ENCODE assay signal across 14 cellular contexts in the genomic region with DNA sequence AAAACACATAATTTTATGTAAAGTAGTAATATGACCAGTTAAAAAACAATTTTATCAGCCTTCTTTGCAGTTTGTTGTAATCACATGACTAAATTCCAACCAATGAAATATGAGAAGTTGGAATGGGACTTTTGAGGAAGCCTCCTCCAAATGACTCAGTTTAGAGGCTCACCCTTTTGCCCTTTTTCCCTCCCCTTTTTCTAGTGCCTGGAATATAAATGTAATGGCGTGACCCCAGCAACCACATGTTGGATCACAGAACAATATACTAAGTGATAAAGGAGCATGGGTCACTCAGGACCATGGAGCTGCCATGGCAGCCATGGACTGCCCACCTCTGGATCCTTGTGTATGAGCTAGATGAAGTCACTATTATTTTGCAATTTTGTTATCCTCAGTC. TPM values are rescaled to one million over a fixed set of nuclear protein-coding genes. Genes with fewer than 3 reads are reported as not detected.
DNase-seq lines count a peak whose midpoint lies in the region; ATAC-seq and TF ChIP-seq lines count a peak whose summit lies in the region.
"Had no signal": no experiment of that assay in that cellular context is flagged by ENCODE, and none has a peak within 500 bp of the region (broad histone marks: within the 10 kb centered on the region; RNA-seq: fewer than 3 reads in every experiment).

No MANE protein-coding gene starts in this region.

- no peaks in the 10 kb centered on the region for H3K36me3 ChIP-seq in fibroblast of lung (ENCODE audit: control insufficient read depth, insufficient read depth, low read length)
- H3K36me3 ChIP-seq: BLaER1 had no signal

- no peak overlapping the region for H3K9ac ChIP-seq in fibroblast of lung (ENCODE audit: insufficient read depth, low read length)
- H3K9ac ChIP-seq: BLaER1 had no signal

- H2AFZ ChIP-seq in fibroblast of lung (ENCODE audit: low read length): no peak overlapping the region

- no peaks in the 10 kb centered on the region for H3K27me3 ChIP-seq in fibroblast of lung (ENCODE audit: control insufficient read depth, insufficient read depth, low read length)
- H3K27me3 ChIP-seq: BLaER1, SJSA1 had no signal

- H3K4me3 Mint-ChIP-seq in natural killer cell treated with Interleukin-12 subunit alpha and Interleukin-12 subunit beta and Interleukin-15 and Interleukin-18, amount 100 ng/mL, for 72 hours: peak overlapping the region; percentile 36
- H3K4me3 Mint-ChIP-seq in natural killer cell (no peak overlapping the region), glutamatergic neuron (ENCODE audit: unreplicated experiment) (no peak overlapping the region)
- no peak overlapping the region for H3K4me3 Mint-ChIP-seq in activated T-helper 2 cell treated with anti-CD3 and anti-CD28 coated beads, Interferon-gamma antibody, Interleukin-2, Interleukin-4, amounts not matched to agents 10 μg/mL and 5 μg/mL and 100 μg/mL, durations not matched to agents 14 hours and 24 hours and 36 hours (ENCODE audit: low read depth)
- H3K4me3 Mint-ChIP-seq: H9 had no signal

- TF ChIP-seq CTCF in natural killer cell (IDR thresholded peaks at IDR 0.05) (no peak), fibroblast of lung (conservative IDR thresholded peaks at IDR 0.05 in 1 of 2, IDR thresholded peaks at IDR 0.05 in 1 of 2; ENCODE audit: low read depth in 1 of 2, low read length in 2 of 2) (no peak), glutamatergic neuron (IDR thresholded peaks at IDR 0.05; ENCODE audit: partially characterized antibody, unreplicated experiment) (no peak)

- intact Hi-C loops in natural killer cell (cut with micrococcal nuclease): no loop called here
- intact Hi-C loops in activated T-helper 2 cell treated with anti-CD3 and anti-CD28 coated beads, Interferon-gamma antibody, Interleukin-2, Interleukin-4, amounts not matched to agents 10 μg/mL and 5 μg/mL and 100 μg/mL, durations not matched to agents 14 hours and 24 hours and 36 hours (cut with micrococcal nuclease): no loop called here

- H3K36me3 Mint-ChIP-seq in natural killer cell treated with Interleukin-12 subunit alpha and Interleukin-12 subunit beta and Interleukin-15 and Interleukin-18, amount 100 ng/mL, for 72 hours: peaks cover 15% of the 10 kb centered on the region
- no peaks in the 10 kb centered on the region for H3K36me3 Mint-ChIP-seq in natural killer cell
- H3K36me3 Mint-ChIP-seq in activated T-helper 2 cell treated with anti-CD3 and anti-CD28 coated beads, Interferon-gamma antibody, Interleukin-2, Interleukin-4, amounts not matched to agents 10 μg/mL and 5 μg/mL and 100 μg/mL, durations not matched to agents 14 hours and 24 hours and 36 hours (ENCODE audit: low read depth): peaks cover 11% of the 10 kb centered on the region
- H3K36me3 Mint-ChIP-seq in glutamatergic neuron (ENCODE audit: unreplicated experiment): peaks cover 11% of the 10 kb centered on the region

- peaks cover 29% of the 10 kb centered on the region in 2 donors for H3K4me1 Mint-ChIP-seq in natural killer cell treated with Interleukin-12 subunit alpha and Interleukin-12 subunit beta and Interleukin-15 and Interleukin-18, amount 100 ng/mL, for 72 hours (ENCODE audit: low read depth in 2 of 2)
- H3K4me1 Mint-ChIP-seq in natural killer cell (peaks cover 9 to 13% of the 10 kb centered on the region in 2 donors), glutamatergic neuron (ENCODE audit: low read depth, unreplicated experiment) (no peaks in the 10 kb centered on the region)
- peaks cover 24% of the 10 kb centered on the region for H3K4me1 Mint-ChIP-seq in activated T-helper 2 cell treated with anti-CD3 and anti-CD28 coated beads, Interferon-gamma antibody, Interleukin-2, Interleukin-4, amounts not matched to agents 10 μg/mL and 5 μg/mL and 100 μg/mL, durations not matched to agents 14 hours and 24 hours and 36 hours (ENCODE audit: low read depth)

- H4K20me1 ChIP-seq in fibroblast of lung (ENCODE audit: control insufficient read depth, extremely low read depth, insufficient read depth, low read length): no peaks in the 10 kb centered on the region
- H4K20me1 ChIP-seq: BLaER1 had no signal

- no peaks in the 10 kb centered on the region for H3K9me3 ChIP-seq in fibroblast of lung (ENCODE audit: control insufficient read depth, insufficient read depth, low read depth, low read length)
- H3K9me3 ChIP-seq: SJSA1 had no signal

- no peak for ATAC-seq in natural killer cell treated with Interleukin-12 subunit alpha and Interleukin-12 subunit beta and Interleukin-15 and Interleukin-18, amount 100 ng/mL, for 72 hours
- no peak for ATAC-seq in natural killer cell

- H3K27ac Mint-ChIP-seq in natural killer cell treated with Interleukin-12 subunit alpha and Interleukin-12 subunit beta and Interleukin-15 and Interleukin-18, amount 100 ng/mL, for 72 hours: peak overlapping the region; percentile 6 to 63
- H3K27ac Mint-ChIP-seq in natural killer cell: no peak overlapping the region
- no peak overlapping the region for H3K27ac Mint-ChIP-seq in activated T-helper 2 cell treated with anti-CD3 and anti-CD28 coated beads, Interferon-gamma antibody, Interleukin-2, Interleukin-4, amounts not matched to agents 10 μg/mL and 5 μg/mL and 100 μg/mL, durations not matched to agents 14 hours and 24 hours and 36 hours
- no peak overlapping the region for H3K27ac Mint-ChIP-seq in glutamatergic neuron (ENCODE audit: unreplicated experiment)
- H3K27ac Mint-ChIP-seq: H9 had no signal

- peaks cover 21% of the 10 kb centered on the region for H3K4me1 ChIP-seq in fibroblast of lung (ENCODE audit: control insufficient read depth, extremely low read depth, insufficient read depth, low read length)

- no peak overlapping the region for H3K4me2 ChIP-seq in fibroblast of lung (ENCODE audit: extremely low read depth, insufficient read depth, low read length)
- H3K4me2 ChIP-seq: BLaER1 had no signal

- no peak overlapping the region for H3K4me3 ChIP-seq in fibroblast of lung (replicated peaks in 1 of 4; ENCODE audit: control extremely low read depth in 1 of 4, insufficient read depth in 1 of 4, low read depth in 3 of 4, low read length in 4 of 4)
- H3K4me3 ChIP-seq: BLaER1, SJSA1 had no signal

- H3K27ac ChIP-seq in fibroblast of lung (ENCODE audit: insufficient read depth, low read length): no peak overlapping the region
- H3K27ac ChIP-seq: 22Rv1, BLaER1, SJSA1 had no signal

- H3K79me2 ChIP-seq in fibroblast of lung (ENCODE audit: control insufficient read depth, insufficient read depth, low read length): no peaks in the 10 kb centered on the region

- H3K27me3 Mint-ChIP-seq in natural killer cell treated with Interleukin-12 subunit alpha and Interleukin-12 subunit beta and Interleukin-15 and Interleukin-18, amount 100 ng/mL, for 72 hours: peaks cover 0 to 3% of the 10 kb centered on the region in 2 donors
- H3K27me3 Mint-ChIP-seq in natural killer cell (ENCODE audit: low read depth in 2 of 2) (peaks cover 0 to 7% of the 10 kb centered on the region in 2 donors), glutamatergic neuron (ENCODE audit: unreplicated experiment) (no peaks in the 10 kb centered on the region)
- peaks cover 40% of the 10 kb centered on the region for H3K27me3 Mint-ChIP-seq in activated T-helper 2 cell treated with anti-CD3 and anti-CD28 coated beads, Interferon-gamma antibody, Interleukin-2, Interleukin-4, amounts not matched to agents 10 μg/mL and 5 μg/mL and 100 μg/mL, durations not matched to agents 14 hours and 24 hours and 36 hours (ENCODE audit: low read depth)

- H3K9me3 Mint-ChIP-seq in natural killer cell treated with Interleukin-12 subunit alpha and Interleukin-12 subunit beta and Interleukin-15 and Interleukin-18, amount 100 ng/mL, for 72 hours: peaks cover 12% of the 10 kb centered on the region
- H3K9me3 Mint-ChIP-seq in natural killer cell (peaks cover 3 to 4% of the 10 kb centered on the region in 2 donors), glutamatergic neuron (ENCODE audit: unreplicated experiment) (peaks cover 3% of the 10 kb centered on the region)
- H3K9me3 Mint-ChIP-seq in activated T-helper 2 cell treated with anti-CD3 and anti-CD28 coated beads, Interferon-gamma antibody, Interleukin-2, Interleukin-4, amounts not matched to agents 10 μg/mL and 5 μg/mL and 100 μg/mL, durations not matched to agents 14 hours and 24 hours and 36 hours: peaks cover 15% of the 10 kb centered on the region

- no peak for DNase-seq in natural killer cell treated with Interleukin-12 subunit alpha and Interleukin-12 subunit beta and Interleukin-15 and Interleukin-18, amount 100 ng/mL, for 72 hours (ENCODE audit: low spot score)
- DNase-seq in natural killer cell: no peak
- DNase-seq in NCI-H226: peak; percentile 91
- peak; percentile 50 to 53 for DNase-seq in fibroblast of lung (ENCODE audit: low read depth in 2 of 2)
- DNase-seq in NCI-H146 treated with DMSO at 0.1 percent for 48 hours (lab: John Stamatoyannopoulos, UW; ENCODE audit: unreplicated experiment): no peak
- DNase-seq in activated T-helper 2 cell treated with anti-CD3 and anti-CD28 coated beads, Interferon-gamma antibody, Interleukin-2, Interleukin-4, amounts not matched to agents 10 μg/mL and 5 μg/mL and 100 μg/mL, durations not matched to agents 14 hours and 24 hours and 36 hours (ENCODE audit: low spot score): no peak
- no peak for DNase-seq in NCI-H2107 (lab: John Stamatoyannopoulos, UW)
- DNase-seq in glutamatergic neuron: no peak
- DNase-seq: H9, NCI-H1436 treated with DMSO at 0.1 percent for 48 hours, NCI-H69 had no signal

RNA-seq across cellular contexts. Expression of a gene that starts 48.8 kb away (rescaled TPM):
- total RNA-seq in natural killer cell treated with Interleukin-12 subunit alpha and Interleukin-12 subunit beta and Interleukin-15 and Interleukin-18, amount 100 ng/mL, for 72 hours: 10 to 100 TPM; 14.6 to 47.0 TPM
- total RNA-seq in natural killer cell (10 to 100 TPM; 52.1 to 83.5 (median 68.1) TPM), fibroblast of lung (69.9 and 137 TPM in 2 replicates), glutamatergic neuron (ENCODE audit: unreplicated experiment) (32.7 TPM)
- 167 and 305 TPM in 2 replicates for polyA plus RNA-seq in fibroblast of lung
- polyA plus RNA-seq in fibroblast of lung (2012): 103 and 232 TPM in 2 replicates
- 597 and 854 TPM in 2 replicates for polyA minus RNA-seq in fibroblast of lung (ENCODE audit: low replicate concordance)
- total RNA-seq in activated T-helper 2 cell treated with anti-CD3 and anti-CD28 coated beads, Interferon-gamma antibody, Interleukin-2, Interleukin-4, amounts not matched to agents 10 μg/mL and 5 μg/mL and 100 μg/mL, durations not matched to agents 14 hours and 24 hours and 36 hours: 58.0 and 59.1 TPM in 2 replicates

Comparison
In these comparisons a context has a peak if more than half of its experiments do, and no peak if none do; other contexts are left out.
1. H3K27ac Mint-ChIP-seq: peak in natural killer cell treated with Interleukin-12 subunit alpha and Interleukin-12 subunit beta and Interleukin-15 and Interleukin-18, amount 100 ng/mL, for 72 hours (2 of 2); none in natural killer cell (0 of 2), activated T-helper 2 cell treated with anti-CD3 and anti-CD28 coated beads, Interferon-gamma antibody, Interleukin-2, Interleukin-4, amounts not matched to agents 10 μg/mL and 5 μg/mL and 100 μg/mL, durations not matched to agents 14 hours and 24 hours and 36 hours (single experiment) and glutamatergic neuron (single experiment).
2. DNase-seq: peak in NCI-H226 (single experiment) and fibroblast of lung (2 of 2); none in natural killer cell treated with Interleukin-12 subunit alpha and Interleukin-12 subunit beta and Interleukin-15 and Interleukin-18, amount 100 ng/mL, for 72 hours (single experiment), natural killer cell (single experiment), NCI-H146 treated with DMSO at 0.1 percent for 48 hours (single experiment), activated T-helper 2 cell treated with anti-CD3 and anti-CD28 coated beads, Interferon-gamma antibody, Interleukin-2, Interleukin-4, amounts not matched to agents 10 μg/mL and 5 μg/mL and 100 μg/mL, durations not matched to agents 14 hours and 24 hours and 36 hours (single experiment), NCI-H2107 (single experiment) and glutamatergic neuron (single experiment).